Comparison of ENCODE assay signal across 26 cellular contexts in genomic region chr1:161919229-161919628, GRCh38.
A peak's percentile ranks its signal among the peaks of the same experiment; 100 is the strongest.
DNase-seq lines count a peak whose midpoint lies in the region; ATAC-seq and FAIRE-seq lines count a peak whose summit lies in the region.
"Had no signal": no experiment of that assay in that cellular context is flagged by ENCODE, and none has a peak within 500 bp of the region (broad histone marks: within the 10 kb centered on the region; RNA-seq: fewer than 3 reads in every experiment).

No MANE protein-coding gene starts in this region.

- CTCF ChIA-PET in activated naive CD4-positive, alpha-beta T cell treated with anti-CD3 and anti-CD28 coated beads, Interleukin-2, amount 10 ng/mL, durations not matched to agents 7 days and 5 days (lab: Charles Lee) = interaction anchor here (1.0 to 1.2 kb wide), 2 partner anchors 15 to 126 kb away, joined by 3 to 5 read pairs; no protein-coding TSS in a partner anchor
- CTCF ChIA-PET in activated CD8-positive, alpha-beta T cell treated with anti-CD3 and anti-CD28 coated beads, Interleukin-2, amount 10 ng/mL, durations not matched to agents 7 days and 5 days (lab: Charles Lee) = interaction anchor here (1.0 to 1.7 kb wide), 4 partner anchors 9 to 105 kb away, joined by 3 to 11 read pairs (median 4); partner anchors contain the start of gene OLFML2B

- H3K36me3 Mint-ChIP-seq in activated naive CD4-positive, alpha-beta T cell treated with anti-CD3 and anti-CD28 coated beads, Interleukin-2, amount 10 ng/mL, durations not matched to agents 7 days and 5 days = peaks cover 29% of the 10 kb centered on the region
- peaks cover 21% of the 10 kb centered on the region for H3K36me3 Mint-ChIP-seq in activated CD8-positive, alpha-beta T cell treated with anti-CD3 and anti-CD28 coated beads, Interleukin-2, amount 10 ng/mL, durations not matched to agents 7 days and 5 days (ENCODE audit: low read depth)
- peaks cover 11 to 28% (median 17%) of the 10 kb centered on the region in 3 donors for H3K36me3 Mint-ChIP-seq in naive thymus-derived CD8-positive, alpha-beta T cell

- H3K4me3 Mint-ChIP-seq in activated naive CD4-positive, alpha-beta T cell treated with anti-CD3 and anti-CD28 coated beads, Interleukin-2, amount 10 ng/mL, durations not matched to agents 7 days and 5 days = peak overlapping the region; percentile 11
- peak overlapping the region; percentile 46 for H3K4me3 Mint-ChIP-seq in activated CD8-positive, alpha-beta T cell treated with anti-CD3 and anti-CD28 coated beads, Interleukin-2, amount 10 ng/mL, durations not matched to agents 7 days and 5 days
- peak overlapping the region; percentile 49 to 82 (median 72) for H3K4me3 Mint-ChIP-seq in naive thymus-derived CD8-positive, alpha-beta T cell
- H3K4me3 Mint-ChIP-seq: activated B cell treated with CpG ODN at 0.5 μM for 24 hours; endodermal cell; stimulated activated naive B cell treated with anti-CD40 and anti-IgM and Interleukin-4, amounts not matched to agents 10 μg/mL and 1 μg/mL and 100 μg/mL, for 72 hours had no signal

- peak; percentile 80 for FAIRE-seq in GM18507 (lab: Jason Lieb, UNC)
- FAIRE-seq: islet of Langerhans had no signal

- H3K4me1 Mint-ChIP-seq in activated naive CD4-positive, alpha-beta T cell treated with anti-CD3 and anti-CD28 coated beads, Interleukin-2, amount 10 ng/mL, durations not matched to agents 7 days and 5 days = peaks cover 15% of the 10 kb centered on the region
- peaks cover 15% of the 10 kb centered on the region for H3K4me1 Mint-ChIP-seq in activated CD8-positive, alpha-beta T cell treated with anti-CD3 and anti-CD28 coated beads, Interleukin-2, amount 10 ng/mL, durations not matched to agents 7 days and 5 days (ENCODE audit: low read depth)
- peaks cover 17 to 46% (median 33%) of the 10 kb centered on the region in 4 donors for H3K4me1 Mint-ChIP-seq in naive thymus-derived CD8-positive, alpha-beta T cell
- H3K4me1 Mint-ChIP-seq: activated B cell treated with CpG ODN at 0.5 μM for 24 hours; stimulated activated naive B cell treated with anti-CD40 and anti-IgM and Interleukin-4, amounts not matched to agents 10 μg/mL and 1 μg/mL and 100 μg/mL, for 72 hours had no signal

- H3K9me3 Mint-ChIP-seq in activated naive CD4-positive, alpha-beta T cell treated with anti-CD3 and anti-CD28 coated beads, Interleukin-2, amount 10 ng/mL, durations not matched to agents 7 days and 5 days = no peaks in the 10 kb centered on the region
- no peaks in the 10 kb centered on the region for H3K9me3 Mint-ChIP-seq in activated CD8-positive, alpha-beta T cell treated with anti-CD3 and anti-CD28 coated beads, Interleukin-2, amount 10 ng/mL, durations not matched to agents 7 days and 5 days (ENCODE audit: insufficient read depth)
- H3K9me3 Mint-ChIP-seq in naive thymus-derived CD8-positive, alpha-beta T cell = peaks cover 0 to 4% (median 0%) of the 10 kb centered on the region in 9 donors
- H3K9me3 Mint-ChIP-seq: activated B cell treated with CpG ODN at 0.5 μM for 24 hours; endodermal cell; stimulated activated naive B cell treated with anti-CD40 and anti-IgM and Interleukin-4, amounts not matched to agents 10 μg/mL and 1 μg/mL and 100 μg/mL, for 72 hours had no signal

- DNase-seq in activated naive CD4-positive, alpha-beta T cell treated with anti-CD3 and anti-CD28 coated beads, Interleukin-2, amount 10 ng/mL, durations not matched to agents 7 days and 5 days = no peak
- no peak for DNase-seq in activated naive CD4-positive, alpha-beta T cell (lab: John Stamatoyannopoulos, UW)
- DNase-seq in GM18507 (ENCODE audit: extremely low spot score, insufficient read length, low read depth) = no peak
- DNase-seq in activated CD8-positive, alpha-beta T cell treated with anti-CD3 and anti-CD28 coated beads, Interleukin-2, amount 10 ng/mL, durations not matched to agents 7 days and 5 days = no peak
- peak in 3 of 10 donors; percentile 17 to 32 (median 22) for DNase-seq in naive thymus-derived CD8-positive, alpha-beta T cell
- DNase-seq in cerebellum (ENCODE audit: low spot score) = no peak
- DNase-seq: activated B cell treated with CpG ODN at 0.5 μM for 24 hours; activated effector memory CD4-positive, alpha-beta T cell treated with anti-CD3 and anti-CD28 coated beads, Interleukin-2, amount 50 U/mL, for 16 hours; aorta; cortex of kidney; DMS 273 treated with DMSO at 0.1 percent for 48 hours; endodermal cell; IMR-90; left ventricle myocardium superior; midbrain; NCI-H1105 treated with DMSO at 0.1 percent for 48 hours; NCI-H2081; NCI-H82; right cardiac atrium; stimulated activated CD4-positive, alpha-beta T cell treated with anti-CD3 and anti-CD28 coated beads, Interleukin-4, amount 100 ng/mL, for 1 hour; stimulated activated naive B cell treated with anti-CD40 and anti-IgM and Interleukin-4, amounts not matched to agents 10 μg/mL and 1 μg/mL and 100 μg/mL, for 72 hours; testis; uterus had no signal

- ATAC-seq in activated CD8-positive, alpha-beta T cell treated with anti-CD3 and anti-CD28 coated beads, Interleukin-2, amount 10 ng/mL, durations not matched to agents 7 days and 5 days = peak; percentile 36
- peak; percentile 53 to 65 for ATAC-seq in naive thymus-derived CD8-positive, alpha-beta T cell
- ATAC-seq in HG03095 (IDR thresholded peaks at IDR 0.05; ENCODE audit: unreplicated experiment) = no peak
- ATAC-seq: left ventricle myocardium superior; right cardiac atrium; SK-N-SH treated with all-trans-retinoic acid at 6 μM for 48 hours; stimulated activated naive B cell treated with anti-CD40 and anti-IgM and Interleukin-4, amounts not matched to agents 10 μg/mL and 1 μg/mL and 100 μg/mL, for 72 hours had no signal

- H3K27ac Mint-ChIP-seq in activated naive CD4-positive, alpha-beta T cell treated with anti-CD3 and anti-CD28 coated beads, Interleukin-2, amount 10 ng/mL, durations not matched to agents 7 days and 5 days = peak overlapping the region; percentile 88
- peak overlapping the region; percentile 75 for H3K27ac Mint-ChIP-seq in activated CD8-positive, alpha-beta T cell treated with anti-CD3 and anti-CD28 coated beads, Interleukin-2, amount 10 ng/mL, durations not matched to agents 7 days and 5 days
- H3K27ac Mint-ChIP-seq in naive thymus-derived CD8-positive, alpha-beta T cell = peak overlapping the region; percentile 85 to 98 (median 90)
- H3K27ac Mint-ChIP-seq: activated B cell treated with CpG ODN at 0.5 μM for 24 hours; endodermal cell; stimulated activated naive B cell treated with anti-CD40 and anti-IgM and Interleukin-4, amounts not matched to agents 10 μg/mL and 1 μg/mL and 100 μg/mL, for 72 hours had no signal

- POLR2A ChIA-PET in activated CD8-positive, alpha-beta T cell treated with anti-CD3 and anti-CD28 coated beads, Interleukin-2, amount 10 ng/mL, durations not matched to agents 7 days and 5 days (lab: Charles Lee) = interaction anchor here (0.8 to 1.2 kb wide), 2 partner anchors 106 to 170 kb away, joined by 4 to 5 read pairs; partner anchors contain the start of gene DUSP12
- POLR2A ChIA-PET in naive thymus-derived CD8-positive, alpha-beta T cell (lab: Charles Lee) = interaction anchor here (0.9 to 1.5 kb wide), 5 partner anchors 10 to 34 kb away, joined by 3 to 6 read pairs (median 3); no protein-coding TSS in a partner anchor

- no peaks in the 10 kb centered on the region for H3K27me3 Mint-ChIP-seq in activated naive CD4-positive, alpha-beta T cell treated with anti-CD3 and anti-CD28 coated beads, Interleukin-2, amount 10 ng/mL, durations not matched to agents 7 days and 5 days
- H3K27me3 Mint-ChIP-seq in activated CD8-positive, alpha-beta T cell treated with anti-CD3 and anti-CD28 coated beads, Interleukin-2, amount 10 ng/mL, durations not matched to agents 7 days and 5 days (ENCODE audit: low read depth) = no peaks in the 10 kb centered on the region
- no peaks in the 10 kb centered on the region for H3K27me3 Mint-ChIP-seq in naive thymus-derived CD8-positive, alpha-beta T cell
- H3K27me3 Mint-ChIP-seq: activated B cell treated with CpG ODN at 0.5 μM for 24 hours; stimulated activated naive B cell treated with anti-CD40 and anti-IgM and Interleukin-4, amounts not matched to agents 10 μg/mL and 1 μg/mL and 100 μg/mL, for 72 hours had no signal

Comparison
In these comparisons a context has a peak if more than half of its experiments do, and no peak if none do; other contexts are left out.
1. H3K4me3 Mint-ChIP-seq: peak in every context shown above with its lines; median percentile 72 in naive thymus-derived CD8-positive, alpha-beta T cell; 46 in activated CD8-positive, alpha-beta T cell treated with anti-CD3 and anti-CD28 coated beads, Interleukin-2, amount 10 ng/mL, durations not matched to agents 7 days and 5 days; 11 in activated naive CD4-positive, alpha-beta T cell treated with anti-CD3 and anti-CD28 coated beads, Interleukin-2, amount 10 ng/mL, durations not matched to agents 7 days and 5 days.